2 cellular contexts compared by ENCODE assay signal in genomic region chr17:29571883-29572681, GRCh38.
A peak's percentile ranks its signal among the peaks of the same experiment; 100 is the strongest.
TF ChIP-seq lines count a peak whose summit lies in the region.

No MANE protein-coding gene starts in this region.

TF ChIP-seq in HEK293, 187 proteins besides CTCF, POLR2A, EP300 and RAD21:
- TF ChIP-seq SCRT2 (tag by site-specific recombination; IDR thresholded peaks at IDR 0.05): no peak
- TF ChIP-seq ZNF704 (tag by site-specific recombination; IDR thresholded peaks at IDR 0.05): no peak
- no peak for TF ChIP-seq SP2 (tag by site-specific recombination; IDR thresholded peaks at IDR 0.05)
- TF ChIP-seq ZNF146 (tag by site-specific recombination; IDR thresholded peaks at IDR 0.05): no peak
- TF ChIP-seq SP7 (tag by site-specific recombination; IDR thresholded peaks at IDR 0.05): no peak
- 0 out of 2 replicates have a peak, but pooled peaks have one; percentile 16 for TF ChIP-seq HIC1 (tag by site-specific recombination; IDR thresholded peaks at IDR 0.05)
- TF ChIP-seq OSR2 (tag by site-specific recombination; IDR thresholded peaks at IDR 0.05): no peak
- TF ChIP-seq ZNF16 (tag by site-specific recombination; IDR thresholded peaks at IDR 0.05; ENCODE audit: low read depth): no peak
- TF ChIP-seq ZNF585B (tag by site-specific recombination; IDR thresholded peaks at IDR 0.05): no peak
- no peak for TF ChIP-seq ZNF837 (tag by site-specific recombination; IDR thresholded peaks at IDR 0.05)
- TF ChIP-seq ELK4 (IDR thresholded peaks at IDR 0.05; ENCODE audit: borderline replicate concordance, low read depth, low read length): no peak
- peak; percentile 41; the same call in 1 of the 2 replicates for TF ChIP-seq ZNF600 (tag by site-specific recombination; IDR thresholded peaks at IDR 0.05)
- no peak for TF ChIP-seq ZNF513 (tag by site-specific recombination; IDR thresholded peaks at IDR 0.05)
- no peak for TF ChIP-seq ATF2 (tag by site-specific recombination; IDR thresholded peaks at IDR 0.05; ENCODE audit: low read depth)
TF ChIP-seq in HEK293: peak in this region for 2.

TF ChIP-seq in K562, 482 proteins besides CTCF, POLR2A, EP300 and RAD21:
- TF ChIP-seq RBFOX2 (IDR thresholded peaks at IDR 0.05; ENCODE audit: low read depth, low read length): peak; percentile 49
- no peak for TF ChIP-seq BMI1 (IDR thresholded peaks at IDR 0.05; ENCODE audit: low read length)
- no peak for TF ChIP-seq HMG20A (CRISPR knock-in tag; conservative IDR thresholded peaks at IDR 0.05)
- TF ChIP-seq HNRNPL (IDR thresholded peaks at IDR 0.05; ENCODE audit: low read depth, low read length): peak; percentile 6; the same call in 1 of the 2 replicates
- TF ChIP-seq BCOR (IDR thresholded peaks at IDR 0.05): no peak
- no peak for TF ChIP-seq XRCC5 (IDR thresholded peaks at IDR 0.05; ENCODE audit: low read depth, low read length)
- no peak for TF ChIP-seq PTRF (tag; IDR thresholded peaks at IDR 0.05)
- TF ChIP-seq ZNF124 (CRISPR knock-in tag; IDR thresholded peaks at IDR 0.05): no peak
- TF ChIP-seq POLR2G (IDR thresholded peaks at IDR 0.05; ENCODE audit: low read depth, low read length): 0 out of 2 replicates have a peak, but pooled peaks have one; percentile 48
TF ChIP-seq in K562: peak in this region for 3.
